27 cellular contexts compared by ENCODE assay signal in the genomic region with DNA sequence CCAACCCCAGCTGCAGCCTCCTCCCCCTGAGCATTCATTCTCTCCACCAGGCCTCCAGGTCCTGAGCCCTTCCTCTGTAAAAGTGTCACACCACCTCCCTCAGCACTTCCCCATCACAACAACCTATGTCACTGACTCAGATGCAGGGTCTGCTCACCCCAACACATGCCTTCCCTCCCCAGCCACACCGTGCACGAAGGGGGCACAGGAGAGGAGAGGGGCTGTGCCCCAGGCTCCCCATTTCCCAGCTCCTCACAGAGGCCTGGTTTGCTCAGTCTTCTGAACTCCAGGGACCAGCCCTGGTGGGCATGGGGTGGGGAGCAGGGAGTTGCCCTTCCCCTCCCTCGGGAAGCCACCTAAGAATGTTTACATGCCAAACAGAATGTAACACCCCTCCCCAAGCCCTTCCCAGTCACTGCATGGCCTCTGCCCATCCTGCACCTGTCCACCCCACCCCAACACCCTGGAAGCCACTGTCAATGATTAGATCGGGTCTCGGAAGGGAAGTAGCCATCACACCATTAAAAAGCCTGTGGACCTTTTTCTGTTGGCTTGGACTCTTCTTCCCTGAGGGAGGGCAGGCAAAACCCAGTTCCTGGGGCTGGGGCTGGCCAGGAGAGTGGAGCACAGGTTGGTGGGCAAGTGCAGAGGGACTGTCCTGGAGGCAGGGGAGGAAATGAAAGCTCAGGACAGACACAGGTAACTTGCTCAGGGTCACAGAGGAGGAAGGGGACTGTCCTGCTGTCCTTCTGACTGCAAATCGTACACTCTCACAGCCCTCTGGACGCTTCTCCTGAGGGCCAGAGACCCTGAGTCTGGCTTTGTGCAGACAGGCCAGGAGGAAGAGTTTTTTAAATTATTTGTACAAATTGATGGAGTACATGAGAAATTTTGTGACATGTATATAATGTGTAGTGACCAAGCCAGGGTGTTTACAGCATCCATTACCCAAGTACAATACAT. TPM values are rescaled to one million over a fixed set of nuclear protein-coding genes. Genes with fewer than 3 reads are reported as not detected.
"Had no signal": no experiment of that assay in that cellular context is flagged by ENCODE, and none has a peak within 500 bp of the region (broad histone marks: within the 10 kb centered on the region; RNA-seq: fewer than 3 reads in every experiment).

No MANE protein-coding gene starts in this region.

- H3K4me3 Mint-ChIP-seq: activated naive CD4-positive, alpha-beta T cell treated with anti-CD3 and anti-CD28 coated beads, Interleukin-2, amount 50 U/mL, for 24 hours; activated T-cell treated with anti-CD3 and anti-CD28 coated beads, Interleukin-2, amount 50 U/mL, for 72 hours; dendritic cell treated with granulocyte-macrophage colony-stimulating factor and Interleukin-4, amounts not matched to agents 40 ng/mL and 50 ng/mL, for 4 days; type B pancreatic cell had no signal

- H3K4me3 ChIP-seq: breast epithelium, gastrocnemius medialis, stomach had no signal

- DNase-seq: activated CD4-positive, alpha-beta T cell treated with anti-CD3 and anti-CD28 coated beads, Interleukin-2, amount 50 U/mL, for 1 hour; activated CD8-positive, alpha-beta memory T cell treated with anti-CD3 and anti-CD28 coated beads for 24 hours; activated CD8-positive, alpha-beta memory T cell treated with anti-CD3 and anti-CD28 coated beads, Interleukin-2, amount 50 U/mL, for 48 hours; activated gamma-delta T cell; activated T-cell treated with anti-CD3 and anti-CD28 coated beads, Interleukin-2, amount 50 U/mL, for 72 hours; cerebellar nuclear complex; effector CD8-positive, alpha-beta T cell; gastrocnemius medialis; left ventricle myocardium superior; retina; stimulated activated CD4-positive, alpha-beta T cell treated with anti-CD3 and anti-CD28 coated beads, Interleukin-12 subunit alpha, Interleukin-12 subunit beta, amount 100 ng/mL, for 4 hours; stimulated activated CD4-positive, alpha-beta T cell treated with anti-CD3 and anti-CD28 coated beads, Interleukin-1b, Interleukin-23, amount 100 ng/mL, for 48 hours; stimulated activated CD8-positive, alpha-beta memory T cell treated with anti-CD3 and anti-CD28 coated beads, Interleukin-4, amount 100 ng/mL, for 48 hours; stomach; T1000 had no signal

- H3K36me3 Mint-ChIP-seq: activated naive CD4-positive, alpha-beta T cell treated with anti-CD3 and anti-CD28 coated beads, Interleukin-2, amount 50 U/mL, for 24 hours; type B pancreatic cell had no signal

- H3K9me3 Mint-ChIP-seq: activated naive CD4-positive, alpha-beta T cell treated with anti-CD3 and anti-CD28 coated beads, Interleukin-2, amount 50 U/mL, for 24 hours; activated T-cell treated with anti-CD3 and anti-CD28 coated beads, Interleukin-2, amount 50 U/mL, for 72 hours; dendritic cell treated with granulocyte-macrophage colony-stimulating factor and Interleukin-4, amounts not matched to agents 40 ng/mL and 50 ng/mL, for 4 days; type B pancreatic cell had no signal

- H3K27ac Mint-ChIP-seq: activated naive CD4-positive, alpha-beta T cell treated with anti-CD3 and anti-CD28 coated beads, Interleukin-2, amount 50 U/mL, for 24 hours; activated T-cell treated with anti-CD3 and anti-CD28 coated beads, Interleukin-2, amount 50 U/mL, for 72 hours; dendritic cell treated with granulocyte-macrophage colony-stimulating factor and Interleukin-4, amounts not matched to agents 40 ng/mL and 50 ng/mL, for 4 days; type B pancreatic cell had no signal

- ATAC-seq: activated CD4-positive, CD25-positive, alpha-beta regulatory T cell treated with anti-CD3 and anti-CD28 coated beads, Interleukin-2, amount 50 U/mL, for 24 hours; activated T-cell treated with anti-CD3 and anti-CD28 coated beads, Interleukin-2, amount 50 U/mL, for 72 hours; esophagus mucosa; gastrocnemius medialis had no signal

- H3K4me1 Mint-ChIP-seq: activated naive CD4-positive, alpha-beta T cell treated with anti-CD3 and anti-CD28 coated beads, Interleukin-2, amount 50 U/mL, for 24 hours had no signal

- H3K27ac ChIP-seq: breast epithelium, gastrocnemius medialis, stomach had no signal

- H3K4me1 ChIP-seq: breast epithelium, gastrocnemius medialis had no signal

- H3K9me3 ChIP-seq: breast epithelium, gastrocnemius medialis, stomach had no signal

- H3K36me3 ChIP-seq: breast epithelium, gastrocnemius medialis, stomach had no signal

RNA-seq across cellular contexts. Expression of a gene that starts 10.1 kb away (rescaled TPM):
- total RNA-seq: activated T-cell treated with anti-CD3 and anti-CD28 coated beads, Interleukin-2, amount 50 U/mL, for 72 hours; astrocyte; breast epithelium; esophagus mucosa; left ventricle myocardium superior; omental fat pad; posterior vena cava; stomach; T-helper 1 cell treated with Interleukin-12 subunit alpha and Interleukin-12 subunit beta and Interleukin-4 antibody, amounts not matched to agents 30 ng/mL and 1 ng/mL, for 36 hours had no signal
- polyA plus RNA-seq: adipose tissue, keratinocyte, stomach had no signal

RNA-seq across cellular contexts. Expression of a gene that starts 20.6 kb away (rescaled TPM):
- total RNA-seq: astrocyte; T-helper 1 cell treated with Interleukin-12 subunit alpha and Interleukin-12 subunit beta and Interleukin-4 antibody, amounts not matched to agents 30 ng/mL and 1 ng/mL, for 36 hours had no signal

RNA-seq across cellular contexts. Expression of a gene that starts 44.7 kb away (rescaled TPM):
- total RNA-seq: esophagus mucosa, omental fat pad had no signal
- polyA plus RNA-seq: keratinocyte had no signal
